In genomic region chr6:119325559-119326240, GRCh38 we compare ENCODE assay signal across 30 cellular contexts.
"Had no signal": no experiment of that assay in that cellular context is flagged by ENCODE, and none has a peak within 500 bp of the region (broad histone marks: within the 10 kb centered on the region; RNA-seq: fewer than 3 reads in every experiment).

No MANE protein-coding gene starts in this region.

- DNase-seq: activated CD4-positive, alpha-beta memory T cell treated with anti-CD3 and anti-CD28 coated beads for 36 hours; activated CD4-positive, alpha-beta T cell treated with anti-CD3 and anti-CD28 coated beads for 48 hours; activated CD8-positive, alpha-beta memory T cell treated with anti-CD3 and anti-CD28 coated beads, Interleukin-2, amount 50 U/mL, for 4 hours; activated gamma-delta T cell; activated naive CD4-positive, alpha-beta T cell treated with anti-CD3 and anti-CD28 coated beads, Interleukin-2, amount 10 ng/mL, durations not matched to agents 7 days and 5 days; activated T-cell treated with anti-CD3 and anti-CD28 coated beads, Interleukin-2, amount 50 U/mL, for 1 hour; amygdala; dermis blood vessel endothelial cell; effector CD4-positive, alpha-beta T cell; esophagus squamous epithelium; foreskin melanocyte; left ventricle myocardium inferior; naive B cell; nucleus accumbens; stimulated activated CD4-positive, alpha-beta T cell treated with anti-CD3 and anti-CD28 coated beads, Interleukin-4, amount 100 ng/mL, for 1 hour; T-helper 1 cell; T-helper 9 cell; trophoblast cell had no signal

- H3K9me3 Mint-ChIP-seq: activated CD4-positive, alpha-beta memory T cell treated with anti-CD3 and anti-CD28 coated beads for 36 hours; activated naive CD4-positive, alpha-beta T cell treated with anti-CD3 and anti-CD28 coated beads, Interleukin-2, amount 10 ng/mL, durations not matched to agents 7 days and 5 days; central memory CD8-positive, alpha-beta T cell; naive B cell; stimulated activated naive CD8-positive, alpha-beta T cell treated with anti-CD3 and anti-CD28 coated beads, Interleukin-15, Interleukin-2, amounts not matched to agents 100 ng/mL and 50 ng/mL, for 24 hours had no signal

- H3K36me3 ChIP-seq: left ventricle myocardium inferior, right atrium auricular region, thoracic aorta had no signal

- H3K27ac ChIP-seq: epithelial cell of prostate, esophagus squamous epithelium, left ventricle myocardium inferior, parathyroid adenoma, right atrium auricular region, thoracic aorta, VCaP had no signal

- H3K4me3 ChIP-seq: esophagus squamous epithelium, left ventricle myocardium inferior, lung, right atrium auricular region, thoracic aorta had no signal

- FAIRE-seq: colon, endometrium, TTC549, urothelium cell line had no signal

- H2AFZ ChIP-seq: parathyroid adenoma had no signal

- H3K27me3 Mint-ChIP-seq: activated CD4-positive, alpha-beta memory T cell treated with anti-CD3 and anti-CD28 coated beads for 36 hours; activated naive CD4-positive, alpha-beta T cell treated with anti-CD3 and anti-CD28 coated beads, Interleukin-2, amount 10 ng/mL, durations not matched to agents 7 days and 5 days; central memory CD8-positive, alpha-beta T cell; naive B cell; stimulated activated naive CD8-positive, alpha-beta T cell treated with anti-CD3 and anti-CD28 coated beads, Interleukin-15, Interleukin-2, amounts not matched to agents 100 ng/mL and 50 ng/mL, for 24 hours had no signal

- H3K4me3 Mint-ChIP-seq: activated CD4-positive, alpha-beta memory T cell treated with anti-CD3 and anti-CD28 coated beads for 36 hours; activated naive CD4-positive, alpha-beta T cell treated with anti-CD3 and anti-CD28 coated beads, Interleukin-2, amount 10 ng/mL, durations not matched to agents 7 days and 5 days; central memory CD8-positive, alpha-beta T cell; naive B cell; stimulated activated naive CD8-positive, alpha-beta T cell treated with anti-CD3 and anti-CD28 coated beads, Interleukin-15, Interleukin-2, amounts not matched to agents 100 ng/mL and 50 ng/mL, for 24 hours had no signal

- H3K79me2 ChIP-seq: parathyroid adenoma had no signal

- H3K27ac Mint-ChIP-seq: activated CD4-positive, alpha-beta memory T cell treated with anti-CD3 and anti-CD28 coated beads for 36 hours; activated naive CD4-positive, alpha-beta T cell treated with anti-CD3 and anti-CD28 coated beads, Interleukin-2, amount 10 ng/mL, durations not matched to agents 7 days and 5 days; stimulated activated naive CD8-positive, alpha-beta T cell treated with anti-CD3 and anti-CD28 coated beads, Interleukin-15, Interleukin-2, amounts not matched to agents 100 ng/mL and 50 ng/mL, for 24 hours had no signal

- H3K9me3 ChIP-seq: esophagus squamous epithelium, left ventricle myocardium inferior, right atrium auricular region, thoracic aorta had no signal

- H3K4me1 ChIP-seq: parathyroid adenoma, right atrium auricular region had no signal

- H3K27me3 ChIP-seq: esophagus squamous epithelium, right atrium auricular region had no signal

- H3K36me3 Mint-ChIP-seq: activated CD4-positive, alpha-beta memory T cell treated with anti-CD3 and anti-CD28 coated beads for 36 hours had no signal

- H3K9ac ChIP-seq: parathyroid adenoma had no signal
